9 cellular contexts compared by ENCODE assay signal in genomic region chr2:42171396-42171971, GRCh38. TPM values are rescaled to one million over a fixed set of nuclear protein-coding genes. Genes with fewer than 3 reads are reported as not detected.
DNase-seq lines count a peak whose midpoint lies in the region; ATAC-seq and TF ChIP-seq lines count a peak whose summit lies in the region.
"Had no signal": no experiment of that assay in that cellular context is flagged by ENCODE, and none has a peak within 500 bp of the region (broad histone marks: within the 10 kb centered on the region; RNA-seq: fewer than 3 reads in every experiment).

No MANE protein-coding gene starts in this region.

- peak; percentile 75 for DNase-seq in activated CD4-positive, alpha-beta T cell treated with anti-CD3 and anti-CD28 coated beads, Interleukin-2, amount 10 ng/mL, durations not matched to agents 24 days and 14 days
- DNase-seq in activated CD4-positive, alpha-beta T cell treated with anti-CD3 and anti-CD28 coated beads for 48 hours, result no peak
- DNase-seq in esophagus muscularis mucosa (ENCODE audit: extremely low spot score) (no peak), thyroid gland (no peak), NCI-H1092 (lab: John Stamatoyannopoulos, UW) (no peak), NCI-H146 (lab: John Stamatoyannopoulos, UW) (no peak)

- H3K4me1 Mint-ChIP-seq in activated CD4-positive, alpha-beta T cell treated with anti-CD3 and anti-CD28 coated beads, Interleukin-2, amount 10 ng/mL, durations not matched to agents 24 days and 14 days, result peaks cover 26% of the 10 kb centered on the region

- peaks cover 9% of the 10 kb centered on the region for H3K36me3 Mint-ChIP-seq in activated CD4-positive, alpha-beta T cell treated with anti-CD3 and anti-CD28 coated beads, Interleukin-2, amount 10 ng/mL, durations not matched to agents 24 days and 14 days (ENCODE audit: low read depth)

- H3K9me3 Mint-ChIP-seq in activated CD4-positive, alpha-beta T cell treated with anti-CD3 and anti-CD28 coated beads, Interleukin-2, amount 10 ng/mL, durations not matched to agents 24 days and 14 days, result no peaks in the 10 kb centered on the region
- H3K9me3 Mint-ChIP-seq: T-helper 1 cell treated with Interleukin-12 subunit alpha and Interleukin-12 subunit beta and Interleukin-4 antibody, amounts not matched to agents 30 μg/mL and 1 μg/mL, for 36 hours had no signal

- intact Hi-C loops in activated CD4-positive, alpha-beta T cell treated with anti-CD3 and anti-CD28 coated beads, Interleukin-2, amount 10 ng/mL, durations not matched to agents 24 days and 14 days (cut with micrococcal nuclease), result loop anchor here (1.0 to 5.0 kb wide), 3 partner anchors 21 to 66 kb away; no protein-coding TSS in a partner anchor
- intact Hi-C loops in esophagus muscularis mucosa (cut with DNase I) (loop anchor here (5.0 kb wide), 1 partner anchor 39 kb away; no protein-coding TSS in a partner anchor), thyroid gland (cut with DNase I) (no loop called here)

- H3K4me3 Mint-ChIP-seq in activated CD4-positive, alpha-beta T cell treated with anti-CD3 and anti-CD28 coated beads, Interleukin-2, amount 10 ng/mL, durations not matched to agents 24 days and 14 days, result no peak overlapping the region
- H3K4me3 Mint-ChIP-seq: T-helper 1 cell treated with Interleukin-12 subunit alpha and Interleukin-12 subunit beta and Interleukin-4 antibody, amounts not matched to agents 30 μg/mL and 1 μg/mL, for 36 hours had no signal

- ATAC-seq in GM19397 (IDR thresholded peaks at IDR 0.05; ENCODE audit: unreplicated experiment), result no peak

- H3K27ac ChIP-seq in KOPT-K1 (ENCODE audit: low read depth, low read length, poor library complexity, severe bottlenecking) (peak overlapping the region; percentile 37), esophagus muscularis mucosa (replicated peaks in 1 of 4) (peak overlapping the region; percentile 10 to 91 (median 90)), thyroid gland (peak overlapping the region in 2 of 3 donors; percentile 10 to 83)

- H3K27me3 Mint-ChIP-seq in activated CD4-positive, alpha-beta T cell treated with anti-CD3 and anti-CD28 coated beads, Interleukin-2, amount 10 ng/mL, durations not matched to agents 24 days and 14 days, result no peaks in the 10 kb centered on the region

- TF ChIP-seq EP300 in esophagus muscularis mucosa (IDR thresholded peaks at IDR 0.05), result no peak

- H3K4me3 ChIP-seq in esophagus muscularis mucosa, result peak overlapping the region in 1 of 4 donors; percentile 26
- no peak overlapping the region for H3K4me3 ChIP-seq in thyroid gland (replicated peaks in 1 of 3)

- H3K4me1 ChIP-seq in esophagus muscularis mucosa (peaks cover 28 to 40% (median 38%) of the 10 kb centered on the region in 4 donors), thyroid gland (peaks cover 31 to 35% of the 10 kb centered on the region in 2 donors)

- H3K27ac Mint-ChIP-seq in activated CD4-positive, alpha-beta T cell treated with anti-CD3 and anti-CD28 coated beads, Interleukin-2, amount 10 ng/mL, durations not matched to agents 24 days and 14 days, result no peak overlapping the region

- H3K36me3 ChIP-seq in KOPT-K1 (ENCODE audit: insufficient read depth, low read length), result no peaks in the 10 kb centered on the region
- no peaks in the 10 kb centered on the region for H3K36me3 ChIP-seq in esophagus muscularis mucosa
- no peaks in the 10 kb centered on the region for H3K36me3 ChIP-seq in thyroid gland

- H3K9me3 ChIP-seq in KOPT-K1 (ENCODE audit: insufficient read depth, low read length, poor library complexity, severe bottlenecking) (no peaks in the 10 kb centered on the region), esophagus muscularis mucosa (no peaks in the 10 kb centered on the region), thyroid gland (no peaks in the 10 kb centered on the region)

- 70% methylated on average over 3 of the region's 3 CpGs for WGBS in esophagus muscularis mucosa
- 60 to 71% methylated on average over 3 of the region's 3 CpGs for whole genome bisulfite sequencing in thyroid gland, 2 donors

- TF ChIP-seq CTCF in esophagus muscularis mucosa (IDR thresholded peaks at IDR 0.05) (no peak), thyroid gland (IDR thresholded peaks at IDR 0.05) (no peak)

- no peaks in the 10 kb centered on the region for H3K27me3 ChIP-seq in esophagus muscularis mucosa
- H3K27me3 ChIP-seq in thyroid gland, result no peaks in the 10 kb centered on the region

- TF ChIP-seq POLR2A in esophagus muscularis mucosa (IDR thresholded peaks at IDR 0.05; ENCODE audit: low read depth) (no peak), thyroid gland (IDR thresholded peaks at IDR 0.05) (no peak)

RNA-seq across cellular contexts. Expression of gene EML4, which starts 2.3 kb away (rescaled TPM):
- 51.3 and 54.9 TPM in 2 replicates for total RNA-seq in activated CD4-positive, alpha-beta T cell treated with anti-CD3 and anti-CD28 coated beads, Interleukin-2, amount 10 ng/mL, durations not matched to agents 24 days and 14 days
- 10 to 100 TPM; 14.5 to 23.2 (median 17.8) TPM for total RNA-seq in esophagus muscularis mucosa
- total RNA-seq in thyroid gland, result 10 to 100 TPM; 52.5 to 67.2 (median 64.7) TPM

Comparison
In these comparisons a context has a peak if more than half of its experiments do, and no peak if none do; other contexts are left out.
1. H3K27ac ChIP-seq: peak in every context shown above with its lines; median percentile 90 in esophagus muscularis mucosa; 46 in thyroid gland; 37 in KOPT-K1.